Comparison of ENCODE assay signal across 1 cellular context in genomic region chr10:121904888-121905287, GRCh38.
TF ChIP-seq lines count a peak whose summit lies in the region.

No MANE protein-coding gene starts in this region.

TF ChIP-seq in HepG2, 621 proteins besides CTCF, POLR2A, EP300 and RAD21 (continued from another document and continues in another):
- no peak for TF ChIP-seq MNT (IDR thresholded peaks at IDR 0.05)
- TF ChIP-seq, protein P1, sequence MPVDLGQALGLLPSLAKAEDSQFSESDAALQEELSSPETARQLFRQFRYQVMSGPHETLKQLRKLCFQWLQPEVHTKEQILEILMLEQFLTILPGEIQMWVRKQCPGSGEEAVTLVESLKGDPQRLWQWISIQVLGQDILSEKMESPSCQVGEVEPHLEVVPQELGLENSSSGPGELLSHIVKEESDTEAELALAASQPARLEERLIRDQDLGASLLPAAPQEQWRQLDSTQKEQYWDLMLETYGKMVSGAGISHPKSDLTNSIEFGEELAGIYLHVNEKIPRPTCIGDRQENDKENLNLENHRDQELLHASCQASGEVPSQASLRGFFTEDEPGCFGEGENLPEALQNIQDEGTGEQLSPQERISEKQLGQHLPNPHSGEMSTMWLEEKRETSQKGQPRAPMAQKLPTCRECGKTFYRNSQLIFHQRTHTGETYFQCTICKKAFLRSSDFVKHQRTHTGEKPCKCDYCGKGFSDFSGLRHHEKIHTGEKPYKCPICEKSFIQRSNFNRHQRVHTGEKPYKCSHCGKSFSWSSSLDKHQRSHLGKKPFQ (CRISPR knock-in tag; IDR thresholded peaks at IDR 0.05; ENCODE audit: insufficient replicate concordance), result peak; percentile 29
- no peak for TF ChIP-seq FOXA1 (IDR thresholded peaks at IDR 0.05)
- TF ChIP-seq FOXA1 (CRISPR knock-in tag; IDR thresholded peaks at IDR 0.05), result 0 out of 2 replicates have a peak, but pooled peaks have one; percentile 17
- 0 out of 2 replicates have a peak, but pooled peaks have one; percentile 25 for TF ChIP-seq ZBTB25 (CRISPR knock-in tag; IDR thresholded peaks at IDR 0.05)
- TF ChIP-seq CBX5 (CRISPR knock-in tag; IDR thresholded peaks at IDR 0.05; ENCODE audit: borderline replicate concordance), result no peak
- peak; percentile 65; the same call in 1 of the 2 replicates for TF ChIP-seq RXRA (CRISPR knock-in tag; IDR thresholded peaks at IDR 0.05)
- peak; percentile 37; the same call in 1 of the 2 replicates for TF ChIP-seq MEIS1 (CRISPR knock-in tag; IDR thresholded peaks at IDR 0.05; ENCODE audit: borderline replicate concordance)
- TF ChIP-seq ZBTB43 (CRISPR knock-in tag; conservative IDR thresholded peaks at IDR 0.05), result peak; percentile 64; the same call in 1 of the 2 replicates
- TF ChIP-seq, protein P2, sequence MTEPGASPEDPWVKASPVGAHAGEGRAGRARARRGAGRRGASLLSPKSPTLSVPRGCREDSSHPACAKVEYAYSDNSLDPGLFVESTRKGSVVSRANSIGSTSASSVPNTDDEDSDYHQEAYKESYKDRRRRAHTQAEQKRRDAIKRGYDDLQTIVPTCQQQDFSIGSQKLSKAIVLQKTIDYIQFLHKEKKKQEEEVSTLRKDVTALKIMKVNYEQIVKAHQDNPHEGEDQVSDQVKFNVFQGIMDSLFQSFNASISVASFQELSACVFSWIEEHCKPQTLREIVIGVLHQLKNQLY (CRISPR knock-in tag; IDR thresholded peaks at IDR 0.05), result peak; percentile 66
- peak; percentile 39 for TF ChIP-seq CEBPG (CRISPR knock-in tag; IDR thresholded peaks at IDR 0.05)
- no peak for TF ChIP-seq ZNF629 (CRISPR knock-in tag; conservative IDR thresholded peaks at IDR 0.05)
- TF ChIP-seq, protein P3, sequence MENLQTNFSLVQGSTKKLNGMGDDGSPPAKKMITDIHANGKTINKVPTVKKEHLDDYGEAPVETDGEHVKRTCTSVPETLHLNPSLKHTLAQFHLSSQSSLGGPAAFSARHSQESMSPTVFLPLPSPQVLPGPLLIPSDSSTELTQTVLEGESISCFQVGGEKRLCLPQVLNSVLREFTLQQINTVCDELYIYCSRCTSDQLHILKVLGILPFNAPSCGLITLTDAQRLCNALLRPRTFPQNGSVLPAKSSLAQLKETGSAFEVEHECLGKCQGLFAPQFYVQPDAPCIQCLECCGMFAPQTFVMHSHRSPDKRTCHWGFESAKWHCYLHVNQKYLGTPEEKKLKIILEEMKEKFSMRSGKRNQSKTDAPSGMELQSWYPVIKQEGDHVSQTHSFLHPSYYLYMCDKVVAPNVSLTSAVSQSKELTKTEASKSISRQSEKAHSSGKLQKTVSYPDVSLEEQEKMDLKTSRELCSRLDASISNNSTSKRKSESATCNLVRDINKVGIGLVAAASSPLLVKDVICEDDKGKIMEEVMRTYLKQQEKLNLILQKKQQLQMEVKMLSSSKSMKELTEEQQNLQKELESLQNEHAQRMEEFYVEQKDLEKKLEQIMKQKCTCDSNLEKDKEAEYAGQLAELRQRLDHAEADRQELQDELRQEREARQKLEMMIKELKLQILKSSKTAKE (CRISPR knock-in tag; IDR thresholded peaks at IDR 0.05; ENCODE audit: borderline replicate concordance), result peak; percentile 76
- TF ChIP-seq HOXA3 (CRISPR knock-in tag; IDR thresholded peaks at IDR 0.05), result peak; percentile 28; the same call in 1 of the 2 replicates
- no peak for TF ChIP-seq POGK (CRISPR knock-in tag; conservative IDR thresholded peaks at IDR 0.05)
- TF ChIP-seq, protein P4, sequence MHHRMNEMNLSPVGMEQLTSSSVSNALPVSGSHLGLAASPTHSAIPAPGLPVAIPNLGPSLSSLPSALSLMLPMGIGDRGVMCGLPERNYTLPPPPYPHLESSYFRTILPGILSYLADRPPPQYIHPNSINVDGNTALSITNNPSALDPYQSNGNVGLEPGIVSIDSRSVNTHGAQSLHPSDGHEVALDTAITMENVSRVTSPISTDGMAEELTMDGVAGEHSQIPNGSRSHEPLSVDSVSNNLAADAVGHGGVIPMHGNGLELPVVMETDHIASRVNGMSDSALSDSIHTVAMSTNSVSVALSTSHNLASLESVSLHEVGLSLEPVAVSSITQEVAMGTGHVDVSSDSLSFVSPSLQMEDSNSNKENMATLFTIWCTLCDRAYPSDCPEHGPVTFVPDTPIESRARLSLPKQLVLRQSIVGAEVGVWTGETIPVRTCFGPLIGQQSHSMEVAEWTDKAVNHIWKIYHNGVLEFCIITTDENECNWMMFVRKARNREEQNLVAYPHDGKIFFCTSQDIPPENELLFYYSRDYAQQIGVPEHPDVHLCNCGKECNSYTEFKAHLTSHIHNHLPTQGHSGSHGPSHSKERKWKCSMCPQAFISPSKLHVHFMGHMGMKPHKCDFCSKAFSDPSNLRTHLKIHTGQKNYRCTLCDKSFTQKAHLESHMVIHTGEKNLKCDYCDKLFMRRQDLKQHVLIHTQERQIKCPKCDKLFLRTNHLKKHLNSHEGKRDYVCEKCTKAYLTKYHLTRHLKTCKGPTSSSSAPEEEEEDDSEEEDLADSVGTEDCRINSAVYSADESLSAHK (CRISPR knock-in tag; IDR thresholded peaks at IDR 0.05; ENCODE audit: borderline replicate concordance), result no peak
- peak; percentile 74; the same call in 1 of the 2 replicates for TF ChIP-seq ESRRA (CRISPR knock-in tag; IDR thresholded peaks at IDR 0.05; ENCODE audit: low read depth)
- TF ChIP-seq HNF4A (CRISPR knock-in tag; IDR thresholded peaks at IDR 0.05), result peak; percentile 36; the same call in 1 of the 2 replicates
- TF ChIP-seq THRA (CRISPR knock-in tag; IDR thresholded peaks at IDR 0.05; ENCODE audit: borderline replicate concordance), result peak; percentile 88; the same call in 1 of the 2 replicates
- peak; percentile 18; the same call in 1 of the 2 replicates for TF ChIP-seq ZNF652 (CRISPR knock-in tag; IDR thresholded peaks at IDR 0.05; ENCODE audit: borderline replicate concordance, low read depth)
- TF ChIP-seq, protein P5, sequence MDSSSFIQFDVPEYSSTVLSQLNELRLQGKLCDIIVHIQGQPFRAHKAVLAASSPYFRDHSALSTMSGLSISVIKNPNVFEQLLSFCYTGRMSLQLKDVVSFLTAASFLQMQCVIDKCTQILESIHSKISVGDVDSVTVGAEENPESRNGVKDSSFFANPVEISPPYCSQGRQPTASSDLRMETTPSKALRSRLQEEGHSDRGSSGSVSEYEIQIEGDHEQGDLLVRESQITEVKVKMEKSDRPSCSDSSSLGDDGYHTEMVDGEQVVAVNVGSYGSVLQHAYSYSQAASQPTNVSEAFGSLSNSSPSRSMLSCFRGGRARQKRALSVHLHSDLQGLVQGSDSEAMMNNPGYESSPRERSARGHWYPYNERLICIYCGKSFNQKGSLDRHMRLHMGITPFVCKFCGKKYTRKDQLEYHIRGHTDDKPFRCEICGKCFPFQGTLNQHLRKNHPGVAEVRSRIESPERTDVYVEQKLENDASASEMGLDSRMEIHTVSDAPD (CRISPR knock-in tag; IDR thresholded peaks at IDR 0.05), result no peak
- TF ChIP-seq ZC3H4 (CRISPR knock-in tag; IDR thresholded peaks at IDR 0.05; ENCODE audit: borderline replicate concordance), result no peak
- peak; percentile 64; the same call in 1 of the 2 replicates for TF ChIP-seq HDAC2 (CRISPR knock-in tag; IDR thresholded peaks at IDR 0.05)
- peak; percentile 45 for TF ChIP-seq HDAC1 (CRISPR knock-in tag; IDR thresholded peaks at IDR 0.05)
- TF ChIP-seq ERF (CRISPR knock-in tag; IDR thresholded peaks at IDR 0.05), result peak; percentile 36; the same call in 1 of the 2 replicates
- TF ChIP-seq, protein P6, sequence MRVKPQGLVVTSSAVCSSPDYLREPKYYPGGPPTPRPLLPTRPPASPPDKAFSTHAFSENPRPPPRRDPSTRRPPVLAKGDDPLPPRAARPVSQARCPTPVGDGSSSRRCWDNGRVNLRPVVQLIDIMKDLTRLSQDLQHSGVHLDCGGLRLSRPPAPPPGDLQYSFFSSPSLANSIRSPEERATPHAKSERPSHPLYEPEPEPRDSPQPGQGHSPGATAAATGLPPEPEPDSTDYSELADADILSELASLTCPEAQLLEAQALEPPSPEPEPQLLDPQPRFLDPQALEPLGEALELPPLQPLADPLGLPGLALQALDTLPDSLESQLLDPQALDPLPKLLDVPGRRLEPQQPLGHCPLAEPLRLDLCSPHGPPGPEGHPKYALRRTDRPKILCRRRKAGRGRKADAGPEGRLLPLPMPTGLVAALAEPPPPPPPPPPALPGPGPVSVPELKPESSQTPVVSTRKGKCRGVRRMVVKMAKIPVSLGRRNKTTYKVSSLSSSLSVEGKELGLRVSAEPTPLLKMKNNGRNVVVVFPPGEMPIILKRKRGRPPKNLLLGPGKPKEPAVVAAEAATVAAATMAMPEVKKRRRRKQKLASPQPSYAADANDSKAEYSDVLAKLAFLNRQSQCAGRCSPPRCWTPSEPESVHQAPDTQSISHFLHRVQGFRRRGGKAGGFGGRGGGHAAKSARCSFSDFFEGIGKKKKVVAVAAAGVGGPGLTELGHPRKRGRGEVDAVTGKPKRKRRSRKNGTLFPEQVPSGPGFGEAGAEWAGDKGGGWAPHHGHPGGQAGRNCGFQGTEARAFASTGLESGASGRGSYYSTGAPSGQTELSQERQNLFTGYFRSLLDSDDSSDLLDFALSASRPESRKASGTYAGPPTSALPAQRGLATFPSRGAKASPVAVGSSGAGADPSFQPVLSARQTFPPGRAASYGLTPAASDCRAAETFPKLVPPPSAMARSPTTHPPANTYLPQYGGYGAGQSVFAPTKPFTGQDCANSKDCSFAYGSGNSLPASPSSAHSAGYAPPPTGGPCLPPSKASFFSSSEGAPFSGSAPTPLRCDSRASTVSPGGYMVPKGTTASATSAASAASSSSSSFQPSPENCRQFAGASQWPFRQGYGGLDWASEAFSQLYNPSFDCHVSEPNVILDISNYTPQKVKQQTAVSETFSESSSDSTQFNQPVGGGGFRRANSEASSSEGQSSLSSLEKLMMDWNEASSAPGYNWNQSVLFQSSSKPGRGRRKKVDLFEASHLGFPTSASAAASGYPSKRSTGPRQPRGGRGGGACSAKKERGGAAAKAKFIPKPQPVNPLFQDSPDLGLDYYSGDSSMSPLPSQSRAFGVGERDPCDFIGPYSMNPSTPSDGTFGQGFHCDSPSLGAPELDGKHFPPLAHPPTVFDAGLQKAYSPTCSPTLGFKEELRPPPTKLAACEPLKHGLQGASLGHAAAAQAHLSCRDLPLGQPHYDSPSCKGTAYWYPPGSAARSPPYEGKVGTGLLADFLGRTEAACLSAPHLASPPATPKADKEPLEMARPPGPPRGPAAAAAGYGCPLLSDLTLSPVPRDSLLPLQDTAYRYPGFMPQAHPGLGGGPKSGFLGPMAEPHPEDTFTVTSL (CRISPR knock-in tag; IDR thresholded peaks at IDR 0.05; ENCODE audit: borderline replicate concordance), result peak; percentile 72; the same call in 1 of the 2 replicates
- 0 out of 2 replicates have a peak, but pooled peaks have one; percentile 20 for TF ChIP-seq GATAD1 (CRISPR knock-in tag; IDR thresholded peaks at IDR 0.05)
